Comparison of ENCODE assay signal across 29 cellular contexts in the genomic region with DNA sequence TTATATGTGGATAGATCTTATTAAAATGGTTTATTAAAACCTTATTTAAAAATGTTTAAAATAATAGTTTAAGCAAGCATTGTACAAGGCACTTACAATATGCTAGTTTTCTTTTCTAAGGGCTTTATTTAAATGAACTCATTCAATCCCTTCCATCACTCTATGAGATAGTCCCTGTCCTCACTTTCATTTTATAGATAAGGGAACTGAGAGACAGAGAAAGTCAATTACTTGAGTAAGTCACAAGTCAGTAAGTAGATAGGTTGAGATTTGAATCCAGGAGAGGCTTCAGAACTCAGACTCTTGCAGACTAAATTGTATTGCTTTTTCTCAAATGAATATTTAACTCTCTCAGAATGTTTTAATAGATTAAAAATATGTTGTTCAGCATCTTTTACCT.
"Had no signal": no experiment of that assay in that cellular context is flagged by ENCODE, and none has a peak within 500 bp of the region (broad histone marks: within the 10 kb centered on the region; RNA-seq: fewer than 3 reads in every experiment).

No MANE protein-coding gene starts in this region.

- H3K4me1 ChIP-seq: adrenal gland, ascending aorta had no signal

- H3K27me3 ChIP-seq: adrenal gland, ascending aorta had no signal

- H3K4me3 ChIP-seq: adrenal gland, ascending aorta had no signal

- H3K27ac ChIP-seq: adrenal gland, ascending aorta, VCaP had no signal

- H3K9me3 ChIP-seq: adrenal gland, ascending aorta had no signal

- ATAC-seq: activated CD8-positive, alpha-beta T cell treated with anti-CD3 and anti-CD28 coated beads for 36 hours; activated naive CD4-positive, alpha-beta T cell treated with anti-CD3 and anti-CD28 coated beads, Interleukin-2, amount 50 U/mL, for 72 hours; activated T-cell treated with anti-CD3 and anti-CD28 coated beads, Interleukin-2, amount 50 U/mL, for 4 hours; activated T-cell treated with anti-CD3 and anti-CD28 coated beads, Interleukin-2, amount 50 U/mL, for 72 hours; activated T-helper 17 cell treated with anti-CD3 and anti-CD28 coated beads, Interleukin-2, amount 50 U/mL, for 72 hours had no signal

- DNase-seq: activated B cell treated with CpG ODN at 0.5 μM for 24 hours; activated CD4-positive, alpha-beta memory T cell treated with anti-CD3 and anti-CD28 coated beads for 36 hours; activated CD4-positive, alpha-beta T cell treated with anti-CD3 and anti-CD28 coated beads for 4 hours; activated CD4-positive, alpha-beta T cell treated with anti-CD3 and anti-CD28 coated beads, Interleukin-2, amount 10 ng/mL, durations not matched to agents 24 days and 14 days; activated CD4-positive, alpha-beta T cell treated with anti-CD3 and anti-CD28 coated beads, Interleukin-2, amount 50 U/mL, for 1 hour; activated CD4-positive, alpha-beta T cell treated with anti-CD3 and anti-CD28 coated beads, Interleukin-2, amount 50 U/mL, for 4 hours; activated CD4-positive, CD25-positive, alpha-beta regulatory T cell treated with anti-CD3 and anti-CD28 coated beads, Interleukin-2, amount 50 U/mL, for 72 hours; activated CD8-positive, alpha-beta memory T cell treated with anti-CD3 and anti-CD28 coated beads, Interleukin-2, amount 50 U/mL, for 4 hours; activated CD8-positive, alpha-beta T cell treated with anti-CD3 and anti-CD28 coated beads for 36 hours; activated effector memory CD4-positive, alpha-beta T cell treated with anti-CD3 and anti-CD28 coated beads, Interleukin-2, amount 50 U/mL, for 16 hours; activated gamma-delta T cell treated with Interleukin-2 at 50 U/mL for 16 hours; activated naive CD4-positive, alpha-beta T cell; activated naive CD4-positive, alpha-beta T cell treated with anti-CD3 and anti-CD28 coated beads for 36 hours; activated naive CD4-positive, alpha-beta T cell treated with anti-CD3 and anti-CD28 coated beads, Interleukin-2, amount 50 U/mL, for 16 hours; activated naive CD8-positive, alpha-beta T cell treated with anti-CD3 and anti-CD28 coated beads for 36 hours; activated T-cell treated with anti-CD3 and anti-CD28 coated beads for 4 hours; activated T-cell treated with anti-CD3 and anti-CD28 coated beads, Interleukin-2, amount 50 U/mL, for 1 hour; activated T-cell treated with anti-CD3 and anti-CD28 coated beads, Interleukin-2, amount 50 U/mL, for 4 hours; activated T-cell treated with anti-CD3 and anti-CD28 coated beads, Interleukin-2, amount 50 U/mL, for 72 hours; adrenal gland; amniotic stem cell; central memory CD4-positive, alpha-beta T cell; T-helper 1 cell; T-helper 2 cell; T-helper 9 cell had no signal

- H3K36me3 ChIP-seq: adrenal gland, ascending aorta had no signal
